Comparison of ENCODE assay signal across 1 cellular context in genomic region chr16:67539271-67539670, GRCh38.
TF ChIP-seq lines count a peak whose summit lies in the region.

No MANE protein-coding gene starts in this region.

TF ChIP-seq in H1, 55 proteins besides CTCF, POLR2A, EP300 and RAD21:
- TF ChIP-seq YY1 (IDR thresholded peaks at IDR 0.05; ENCODE audit: low read depth, low read length) (no peak), ATF2 (IDR thresholded peaks at IDR 0.05; ENCODE audit: low read length) (no peak), RNF2 (IDR thresholded peaks at IDR 0.05; ENCODE audit: borderline replicate concordance, low read depth, low read length, missing control alignments, poor library complexity, severe bottlenecking) (no peak), POU5F1 (IDR thresholded peaks at IDR 0.05; ENCODE audit: low read depth, low read length) (no peak), EGR1 (IDR thresholded peaks at IDR 0.05; ENCODE audit: borderline replicate concordance, low read depth, low read length) (no peak), CTBP2 (IDR thresholded peaks at IDR 0.05; ENCODE audit: borderline replicate concordance, insufficient read depth, insufficient read length, low read length) (no peak), KDM1A (IDR thresholded peaks at IDR 0.05; ENCODE audit: borderline replicate concordance, low read length) (no peak), NRF1 (IDR thresholded peaks at IDR 0.05; ENCODE audit: low read depth, low read length) (no peak), PHF8 (conservative IDR thresholded peaks at IDR 0.05; ENCODE audit: low read depth, low read length) (no peak), JUN (IDR thresholded peaks at IDR 0.05; ENCODE audit: low read depth, low read length) (no peak)
